In the genomic region with DNA sequence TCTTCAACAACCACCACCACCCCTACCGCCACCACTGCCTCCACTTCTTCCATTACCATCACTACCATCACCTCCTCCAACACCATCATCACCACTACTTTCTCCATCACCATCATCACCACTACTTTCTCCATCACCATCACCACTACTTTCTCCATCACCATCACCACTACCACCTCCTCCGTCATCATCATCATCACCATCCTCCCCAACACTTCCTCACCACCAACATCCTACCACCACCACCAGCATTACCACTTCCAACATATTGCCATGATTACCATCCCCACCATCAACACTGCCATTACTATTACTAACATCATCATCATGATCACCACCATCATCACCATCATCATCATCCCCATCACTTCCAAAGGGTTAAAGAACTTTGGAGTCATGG, we compare ENCODE assay signal across 22 cellular contexts. TPM values are rescaled to one million over a fixed set of nuclear protein-coding genes. Genes with fewer than 3 reads are reported as not detected.
"Had no signal": no experiment of that assay in that cellular context is flagged by ENCODE, and none has a peak within 500 bp of the region (broad histone marks: within the 10 kb centered on the region; RNA-seq: fewer than 3 reads in every experiment).

No MANE protein-coding gene starts in this region.

- H3K4me1 ChIP-seq: gastrocnemius medialis, parathyroid adenoma, prostate gland, spleen, testis, transverse colon had no signal

- H3K36me3 ChIP-seq: gastrocnemius medialis, heart right ventricle, prostate gland, spleen, transverse colon had no signal

- H3K36me3 Mint-ChIP-seq: natural killer cell; stimulated activated memory B cell treated with anti-CD40 and anti-IgM and Interleukin-4, amounts not matched to agents 10 μg/mL and 1 μg/mL and 100 μg/mL, for 72 hours had no signal

- H3K79me2 ChIP-seq: parathyroid adenoma had no signal

- ATAC-seq: gastrocnemius medialis, natural killer cell had no signal

- H3K27ac Mint-ChIP-seq: natural killer cell; stimulated activated memory B cell treated with anti-CD40 and anti-IgM and Interleukin-4, amounts not matched to agents 10 μg/mL and 1 μg/mL and 100 μg/mL, for 72 hours; stimulated activated naive CD8-positive, alpha-beta T cell treated with anti-CD3 and anti-CD28 coated beads, Interleukin-15, Interleukin-2, amounts not matched to agents 100 ng/mL and 50 ng/mL, for 24 hours had no signal

- H2AFZ ChIP-seq: parathyroid adenoma had no signal

- DNase-seq: dorsolateral prefrontal cortex; effector CD8-positive, alpha-beta T cell; gastrocnemius medialis; heart right ventricle; hypothalamus; kidney glomerular epithelial cell; natural killer cell; nucleus accumbens; spleen; stimulated activated CD4-positive, alpha-beta T cell treated with anti-CD3 and anti-CD28 coated beads, Interleukin-15, amount 100 ng/mL, for 24 hours; stimulated activated CD4-positive, alpha-beta T cell treated with anti-CD3 and anti-CD28 coated beads, Interleukin-1b, Interleukin-23, amount 100 ng/mL, for 48 hours; stimulated activated CD4-positive, alpha-beta T cell treated with anti-CD3 and anti-CD28 coated beads, Interleukin-4, amount 100 ng/mL, for 24 hours; testis; transverse colon had no signal

- H3K4me3 ChIP-seq: coronary artery, dorsolateral prefrontal cortex, gastrocnemius medialis, heart right ventricle, prostate gland, spleen, testis, transverse colon had no signal

- H3K9ac ChIP-seq: parathyroid adenoma had no signal

- H3K4me3 Mint-ChIP-seq: natural killer cell; neural crest cell; stimulated activated memory B cell treated with anti-CD40 and anti-IgM and Interleukin-4, amounts not matched to agents 10 μg/mL and 1 μg/mL and 100 μg/mL, for 72 hours; stimulated activated naive CD8-positive, alpha-beta T cell treated with anti-CD3 and anti-CD28 coated beads, Interleukin-15, Interleukin-2, amounts not matched to agents 100 ng/mL and 50 ng/mL, for 24 hours had no signal

- H3K27me3 Mint-ChIP-seq: stimulated activated memory B cell treated with anti-CD40 and anti-IgM and Interleukin-4, amounts not matched to agents 10 μg/mL and 1 μg/mL and 100 μg/mL, for 72 hours had no signal

- H3K4me1 Mint-ChIP-seq: natural killer cell; stimulated activated memory B cell treated with anti-CD40 and anti-IgM and Interleukin-4, amounts not matched to agents 10 μg/mL and 1 μg/mL and 100 μg/mL, for 72 hours had no signal

- H3K9me3 Mint-ChIP-seq: stimulated activated naive CD8-positive, alpha-beta T cell treated with anti-CD3 and anti-CD28 coated beads, Interleukin-15, Interleukin-2, amounts not matched to agents 100 ng/mL and 50 ng/mL, for 24 hours had no signal

- H3K27ac ChIP-seq: gastrocnemius medialis, parathyroid adenoma, prostate gland, spleen, testis had no signal

- H3K9me3 ChIP-seq: gastrocnemius medialis, heart right ventricle, prostate gland, spleen, testis, transverse colon had no signal

- H3K27me3 ChIP-seq: gastrocnemius medialis, heart right ventricle, testis, transverse colon had no signal

RNA-seq across cellular contexts. Expression of a gene that starts 34.7 kb away (rescaled TPM):
- total RNA-seq: natural killer cell, neural crest cell, renal cortical epithelial cell had no signal
- polyA plus RNA-seq: mammary epithelial cell had no signal
